1 cellular context compared by ENCODE assay signal in genomic region chr11:10725114-10725906, GRCh38.
TF ChIP-seq lines count a peak whose summit lies in the region.

No MANE protein-coding gene starts in this region.

TF ChIP-seq in K562, 482 proteins besides CTCF, POLR2A, EP300 and RAD21 (continued from another document):
- no peak for TF ChIP-seq AFF1 (IDR thresholded peaks at IDR 0.05; ENCODE audit: low read depth in 1 of 2, partially characterized antibody in 2 of 2)
- no peak for TF ChIP-seq USF2 (CRISPR knock-in tag; IDR thresholded peaks at IDR 0.05)
- TF ChIP-seq DDX20 (tag; IDR thresholded peaks at IDR 0.05; ENCODE audit: low read depth) = no peak
- no peak for TF ChIP-seq ARID4B (CRISPR knock-in tag; IDR thresholded peaks at IDR 0.05)
- no peak for TF ChIP-seq CCAR2 (IDR thresholded peaks at IDR 0.05; ENCODE audit: low read depth, low read length)
- 0 out of 2 replicates have a peak, but pooled peaks have one; percentile 38 for TF ChIP-seq EHMT2 (IDR thresholded peaks at IDR 0.05)
- no peak for TF ChIP-seq ZHX1 (conservative IDR thresholded peaks at IDR 0.05; ENCODE audit: low read length)
- no peak for TF ChIP-seq PRPF4 (IDR thresholded peaks at IDR 0.05; ENCODE audit: insufficient read depth, low read depth, low read length, poor library complexity, severe bottlenecking)
- peak; percentile 6 for TF ChIP-seq ZFP36 (IDR thresholded peaks at IDR 0.05; ENCODE audit: low read depth, low read length, partially characterized antibody)
- TF ChIP-seq BRF2 (IDR thresholded peaks at IDR 0.05; ENCODE audit: borderline replicate concordance, insufficient read depth, insufficient read length) = no peak
- TF ChIP-seq TAL1 (IDR thresholded peaks at IDR 0.05) = no peak
- no peak for TF ChIP-seq ZNF589 (CRISPR knock-in tag; IDR thresholded peaks at IDR 0.05; ENCODE audit: low read depth)
- TF ChIP-seq SOX6 (IDR thresholded peaks at IDR 0.05) = peak; percentile 90
- TF ChIP-seq DPF2 (IDR thresholded peaks at IDR 0.05) = peak; percentile 56
- no peak for TF ChIP-seq GABPB2 (CRISPR knock-in tag; conservative IDR thresholded peaks at IDR 0.05)
- no peak for TF ChIP-seq ELK1 (CRISPR knock-in tag; IDR thresholded peaks at IDR 0.05)
- no peak for TF ChIP-seq MAZ (CRISPR knock-in tag; conservative IDR thresholded peaks at IDR 0.05 in 1 of 2, IDR thresholded peaks at IDR 0.05 in 1 of 2)
- no peak for TF ChIP-seq C11orf30 (IDR thresholded peaks at IDR 0.05; ENCODE audit: low read depth)
- TF ChIP-seq CHD1 (IDR thresholded peaks at IDR 0.05; ENCODE audit: low read length) = no peak
- no peak for TF ChIP-seq NFE2L1 (tag; IDR thresholded peaks at IDR 0.05; ENCODE audit: borderline replicate concordance, low read depth)
- TF ChIP-seq STAG1 (CRISPR knock-in tag; IDR thresholded peaks at IDR 0.05; ENCODE audit: borderline replicate concordance) = no peak
- TF ChIP-seq LCOR (CRISPR knock-in tag; IDR thresholded peaks at IDR 0.05) = peak; percentile 45; the same call in 1 of the 2 replicates
- TF ChIP-seq ESRRA (IDR thresholded peaks at IDR 0.05; ENCODE audit: borderline replicate concordance, low read depth) = peak; percentile 73; the same call in 1 of the 2 replicates
- TF ChIP-seq TCF3 (CRISPR knock-in tag; IDR thresholded peaks at IDR 0.05) = peak; percentile 20; the same call in 1 of the 2 replicates
- no peak for TF ChIP-seq FIP1L1 (IDR thresholded peaks at IDR 0.05; ENCODE audit: low read depth, low read length, poor library complexity, severe bottlenecking)
- no peak for TF ChIP-seq CHAMP1 (IDR thresholded peaks at IDR 0.05)
- no peak for TF ChIP-seq ELK3 (CRISPR knock-in tag; IDR thresholded peaks at IDR 0.05)
- TF ChIP-seq JUN (IDR thresholded peaks at IDR 0.05; ENCODE audit: borderline replicate concordance, low read depth, low read length) = peak; percentile 74; the same call in 1 of the 2 replicates
- TF ChIP-seq JUN (CRISPR knock-in tag; IDR thresholded peaks at IDR 0.05; ENCODE audit: borderline replicate concordance) = no peak
- TF ChIP-seq PML (IDR thresholded peaks at IDR 0.05; ENCODE audit: low read length) = no peak
- TF ChIP-seq U2AF2 (optimal IDR thresholded peaks at IDR 0.05; ENCODE audit: low read depth, low read length) = no peak
